Comparison of ENCODE assay signal across 11 cellular contexts in the genomic region with DNA sequence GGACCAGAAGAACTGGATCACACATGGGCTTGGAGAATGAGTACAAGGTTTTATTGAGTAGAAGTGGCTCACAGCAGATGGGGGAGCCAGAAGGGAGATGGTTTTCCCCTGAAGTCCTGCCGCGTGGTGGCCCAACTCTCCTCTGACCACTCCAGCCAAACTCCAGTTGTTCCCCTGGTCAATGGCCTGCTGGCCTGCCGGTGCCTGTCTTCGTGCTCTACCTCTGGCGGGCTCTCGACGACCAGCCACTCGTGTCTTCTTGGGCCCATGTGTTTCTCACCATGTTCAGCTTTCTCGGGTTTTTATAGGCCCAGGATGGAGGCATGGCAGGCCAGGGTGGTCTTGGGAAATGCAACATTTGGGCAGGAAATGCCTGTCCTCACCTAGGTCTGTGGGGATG.
"Had no signal": no experiment of that assay in that cellular context is flagged by ENCODE, and none has a peak within 500 bp of the region (broad histone marks: within the 10 kb centered on the region; RNA-seq: fewer than 3 reads in every experiment).

No MANE protein-coding gene starts in this region.

- H3K36me3 ChIP-seq: HAP-1 had no signal

- H3K27ac ChIP-seq: GM23248 had no signal

- H3K9me3 ChIP-seq: HAP-1 had no signal

- DNase-seq: GM23248, GOT3, H7, H9, HCEC 1CT, HFFc6 had no signal

- H3K4me3 ChIP-seq: GM23248, GM23338, HAP-1 had no signal

- ATAC-seq: GM23338, HCT116 had no signal

- FAIRE-seq: H1, H54 had no signal

- H3K4me1 ChIP-seq: HAP-1 had no signal
